Comparison of ENCODE assay signal across 22 cellular contexts in the genomic region with DNA sequence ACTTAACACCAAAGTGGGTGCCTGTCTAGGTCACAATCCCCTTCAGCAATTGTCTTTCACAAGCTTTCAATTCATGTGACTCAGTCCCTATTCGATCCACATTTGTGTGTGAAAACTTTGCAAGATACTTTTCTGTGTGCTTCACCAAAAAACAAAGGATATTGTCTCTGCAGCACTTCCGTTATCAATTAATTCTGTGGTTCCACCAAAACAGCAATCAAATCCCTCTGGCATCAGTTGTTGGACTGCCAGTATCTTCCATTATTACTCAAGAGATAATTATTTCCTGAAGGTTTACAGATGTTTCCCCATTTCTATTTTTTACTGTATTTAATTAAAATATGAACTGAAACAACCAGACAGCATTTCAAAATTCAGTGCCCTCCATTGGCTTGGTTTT.
"Had no signal": no experiment of that assay in that cellular context is flagged by ENCODE, and none has a peak within 500 bp of the region (broad histone marks: within the 10 kb centered on the region; RNA-seq: fewer than 3 reads in every experiment).

No MANE protein-coding gene starts in this region.

- DNase-seq: activated CD4-positive, alpha-beta memory T cell treated with anti-CD3 and anti-CD28 coated beads, Interleukin-2, amount 10 ng/mL, durations not matched to agents 7 days and 5 days; activated CD4-positive, alpha-beta T cell treated with anti-CD3 and anti-CD28 coated beads for 48 hours; activated gamma-delta T cell; activated naive CD4-positive, alpha-beta T cell treated with anti-CD3 and anti-CD28 coated beads, Interleukin-2, amount 50 U/mL, for 16 hours; brain microvascular endothelial cell; central memory CD4-positive, alpha-beta T cell; dermis blood vessel endothelial cell; effector CD8-positive, alpha-beta T cell; heart right ventricle; islet precursor cell; left cardiac atrium; mesendoderm; mucosa of descending colon; nephron progenitor cell; pancreas; psoas muscle; right cardiac atrium; stimulated activated CD4-positive, alpha-beta T cell treated with anti-CD3 and anti-CD28 coated beads, Interleukin-12 subunit alpha, Interleukin-12 subunit beta, amount 100 ng/mL, for 4 hours; stimulated activated CD4-positive, alpha-beta T cell treated with anti-CD3 and anti-CD28 coated beads, Interleukin-4, amount 100 ng/mL, for 4 hours; stimulated activated naive CD8-positive, alpha-beta T cell treated with anti-CD3 and anti-CD28 coated beads, Interleukin-15, Interleukin-2, amounts not matched to agents 100 U/mL and 50 U/mL, for 24 hours; T-helper 17 cell; upper lobe of left lung had no signal

- ATAC-seq: heart right ventricle; left cardiac atrium; mucosa of descending colon; pancreas; psoas muscle; right cardiac atrium; stimulated activated naive CD8-positive, alpha-beta T cell treated with anti-CD3 and anti-CD28 coated beads, Interleukin-15, Interleukin-2, amounts not matched to agents 100 U/mL and 50 U/mL, for 24 hours; T-helper 17 cell had no signal
